14 cellular contexts compared by ENCODE assay signal in the genomic region with DNA sequence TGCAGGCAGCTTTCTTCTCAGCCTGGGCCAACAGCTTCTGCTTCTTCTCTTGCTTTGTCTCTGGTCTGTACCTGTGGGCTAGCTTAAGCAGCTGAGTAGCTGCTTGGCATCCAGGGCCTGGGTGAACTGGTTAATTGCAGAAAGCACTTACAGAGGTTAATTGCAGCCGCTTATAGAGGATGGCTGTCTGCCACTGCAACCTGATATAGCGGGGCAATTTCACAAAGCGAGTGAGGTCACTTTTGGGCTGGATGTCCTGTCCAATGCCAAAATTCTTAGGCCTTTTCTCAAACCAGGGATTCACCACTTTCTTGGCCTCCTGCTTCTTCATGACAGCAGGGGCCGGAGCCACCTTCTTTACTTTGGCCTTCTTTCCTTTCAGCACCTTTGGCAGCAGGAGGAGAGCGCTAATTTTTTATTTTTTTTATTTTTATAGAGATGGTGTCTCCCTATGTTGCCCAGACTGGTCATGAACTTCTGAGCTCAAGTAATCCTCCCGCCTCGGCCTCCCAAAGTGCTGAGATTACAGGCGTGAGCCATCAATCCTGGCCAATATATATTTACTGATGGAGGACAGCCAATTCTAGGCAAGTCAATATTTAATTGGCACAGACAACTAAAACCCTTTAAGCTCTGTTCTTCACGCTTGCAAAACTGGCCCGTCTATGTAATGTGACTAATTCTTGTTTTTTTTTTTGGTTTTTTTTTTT.
DNase-seq lines count a peak whose midpoint lies in the region; TF ChIP-seq lines count a peak whose summit lies in the region.
"Had no signal": no experiment of that assay in that cellular context is flagged by ENCODE, and none has a peak within 500 bp of the region (broad histone marks: within the 10 kb centered on the region; RNA-seq: fewer than 3 reads in every experiment).

No MANE protein-coding gene starts in this region.

- no peak overlapping the region for H2BK12ac ChIP-seq in trophoblast cell (ENCODE audit: low read length)

- H3K14ac ChIP-seq in trophoblast cell (ENCODE audit: low read length): no peak overlapping the region

- H4K12ac ChIP-seq in trophoblast cell (ENCODE audit: low read depth, low read length): no peak overlapping the region

- no peak overlapping the region for H4K91ac ChIP-seq in trophoblast cell (ENCODE audit: low read depth, low read length)

- no peaks in the 10 kb centered on the region for H3K79me1 ChIP-seq in trophoblast cell (ENCODE audit: low read length)

- no peak overlapping the region for H2AK5ac ChIP-seq in trophoblast cell (ENCODE audit: low read length)

- H2BK120ac ChIP-seq in trophoblast cell (ENCODE audit: insufficient read depth, low read length, poor library complexity): no peak overlapping the region

- TF ChIP-seq CTCF in fibroblast of mammary gland (conservative IDR thresholded peaks at IDR 0.05; ENCODE audit: control insufficient read depth, insufficient read depth, low read depth, low read length): no peak

- no peaks in the 10 kb centered on the region for H3K36me3 ChIP-seq in trophoblast cell (ENCODE audit: control insufficient read depth in 1 of 2, insufficient read depth in 2 of 2, low read length in 2 of 2)
- H3K36me3 ChIP-seq: BLaER1 had no signal

- peak; percentile 41; the same call in 1 of the 2 replicates for TF ChIP-seq EP300 in Ishikawa (IDR thresholded peaks at IDR 0.05; ENCODE audit: borderline replicate concordance)

- no peaks in the 10 kb centered on the region for H3K9me3 ChIP-seq in trophoblast cell (ENCODE audit: insufficient read depth, low read depth, low read length)
- H3K9me3 ChIP-seq: BLaER1 had no signal

- no peak overlapping the region for H2BK5ac ChIP-seq in trophoblast cell (ENCODE audit: low read depth, low read length, poor library complexity)

- no peak overlapping the region for H3K27ac ChIP-seq in trophoblast cell (ENCODE audit: low read depth, low read length)
- H3K27ac ChIP-seq: BLaER1, epithelial cell of prostate had no signal

- H3K4me1 ChIP-seq in trophoblast cell (ENCODE audit: control insufficient read depth in 1 of 2, insufficient read depth in 2 of 2, low read length in 2 of 2): peaks cover 0 to 3% of the 10 kb centered on the region in 2 experiments

- no peak overlapping the region for H2AFZ ChIP-seq in trophoblast cell (ENCODE audit: insufficient read depth, low read length, poor library complexity)

- H3K18ac ChIP-seq in trophoblast cell (ENCODE audit: low read length): no peak overlapping the region

- no peaks in the 10 kb centered on the region for H3K79me2 ChIP-seq in trophoblast cell (ENCODE audit: control insufficient read depth, insufficient read depth, low read length, poor library complexity)

- DNase-seq in DMS 273 treated with DMSO at 0.1 percent for 48 hours (lab: John Stamatoyannopoulos, UW) (peak; percentile 30), NCI-H2196 treated with DMSO at 0.1 percent for 48 hours (lab: John Stamatoyannopoulos, UW; ENCODE audit: unreplicated experiment) (peak; percentile 69), fibroblast of mammary gland (ENCODE audit: low read depth) (peak; percentile 5), activated T-cell treated with anti-CD3 and anti-CD28 coated beads for 4 hours (no peak), trophoblast cell (no peak), dedifferentiated amniotic fluid mesenchymal stem cell (ENCODE audit: extremely low spot score) (no peak)
- DNase-seq: activated effector memory CD4-positive, alpha-beta T cell treated with Interleukin-2 at 50 U/mL for 16 hours; H9; MM.1S; T-helper 17 cell had no signal

- no peak overlapping the region for H4K8ac ChIP-seq in trophoblast cell (ENCODE audit: low read depth, low read length)

- no peak overlapping the region for H3K4ac ChIP-seq in trophoblast cell (ENCODE audit: low read depth, low read length)

- H3K9ac ChIP-seq in trophoblast cell (ENCODE audit: low read length): no peak overlapping the region
- H3K9ac ChIP-seq: BLaER1 had no signal

- no peak overlapping the region for H3K23ac ChIP-seq in trophoblast cell (ENCODE audit: low read length)

- H3K4me2 ChIP-seq in trophoblast cell (ENCODE audit: low read length): no peak overlapping the region
- H3K4me2 ChIP-seq: BLaER1 had no signal

- no peaks in the 10 kb centered on the region for H3K27me3 ChIP-seq in trophoblast cell (ENCODE audit: insufficient read depth, low read length)
- H3K27me3 ChIP-seq: BLaER1 had no signal

- no peak for TF ChIP-seq RAD21 in Ishikawa (IDR thresholded peaks at IDR 0.05; ENCODE audit: low read depth)

- WGBS in trophoblast cell (ENCODE audit: extremely low coverage, insufficient coverage, insufficient read length): no CpG with 5 or more reads among the region's 10 CpGs

- H3K4me3 ChIP-seq in fibroblast of mammary gland (ENCODE audit: control insufficient read depth, low read depth, low read length) (no peak overlapping the region), trophoblast cell (ENCODE audit: low read depth, low read length) (no peak overlapping the region)
- H3K4me3 ChIP-seq: BLaER1, GM12878 had no signal

TF ChIP-seq in Ishikawa, 13 proteins besides CTCF, POLR2A, EP300 and RAD21:
- no peak for TF ChIP-seq EGR1 (IDR thresholded peaks at IDR 0.05)
- peak; percentile 40; the same call in 1 of the 2 replicates for TF ChIP-seq TCF12 (IDR thresholded peaks at IDR 0.05; ENCODE audit: low read depth)
- peak; percentile 72 for TF ChIP-seq NFIC (IDR thresholded peaks at IDR 0.05)

Comparison
In these comparisons a context has a peak if more than half of its experiments do, and no peak if none do; other contexts are left out.
1. DNase-seq: peak in DMS 273 treated with DMSO at 0.1 percent for 48 hours (single experiment), NCI-H2196 treated with DMSO at 0.1 percent for 48 hours (single experiment) and fibroblast of mammary gland (single experiment); none in activated T-cell treated with anti-CD3 and anti-CD28 coated beads for 4 hours (single experiment), trophoblast cell (0 of 2) and dedifferentiated amniotic fluid mesenchymal stem cell (single experiment).